ENCODE assay signal across 8 cellular contexts in genomic region chr16:71896688-71897368, GRCh38. TPM values are rescaled to one million over a fixed set of nuclear protein-coding genes. Genes with fewer than 3 reads are reported as not detected.
DNase-seq lines count a peak whose midpoint lies in the region; ATAC-seq and TF ChIP-seq lines count a peak whose summit lies in the region.

No MANE protein-coding gene starts in this region.

- H3K27ac Mint-ChIP-seq in activated CD4-positive, alpha-beta T cell treated with anti-CD3 and anti-CD28 coated beads, Interleukin-2, amount 10 ng/mL, durations not matched to agents 7 days and 5 days = peak overlapping the region; percentile 67
- peak overlapping the region; percentile 63 for H3K27ac Mint-ChIP-seq in activated naive CD8-positive, alpha-beta T cell treated with anti-CD3 and anti-CD28 coated beads for 36 hours

- no peaks in the 10 kb centered on the region for H3K27me3 ChIP-seq in left lung
- no peaks in the 10 kb centered on the region for H3K27me3 ChIP-seq in thoracic aorta (replicated peaks; ENCODE audit: insufficient read depth)

- POLR2A ChIA-PET in activated CD4-positive, alpha-beta T cell treated with anti-CD3 and anti-CD28 coated beads, Interleukin-2, amount 10 ng/mL, durations not matched to agents 7 days and 5 days (lab: Charles Lee) = interaction anchor here (0.6 kb wide), 2 partner anchors 53 to 161 kb away, joined by 3 read pairs; no protein-coding TSS in a partner anchor

- H3K9me3 ChIP-seq in left lung (no peaks in the 10 kb centered on the region), thoracic aorta (no peaks in the 10 kb centered on the region)

- H3K9me3 Mint-ChIP-seq in activated CD4-positive, alpha-beta T cell treated with anti-CD3 and anti-CD28 coated beads, Interleukin-2, amount 10 ng/mL, durations not matched to agents 7 days and 5 days = no peaks in the 10 kb centered on the region
- H3K9me3 Mint-ChIP-seq in activated naive CD8-positive, alpha-beta T cell treated with anti-CD3 and anti-CD28 coated beads for 36 hours = no peaks in the 10 kb centered on the region

- peaks cover 13 to 59% of the 10 kb centered on the region in 2 donors for H3K4me1 ChIP-seq in left lung
- H3K4me1 ChIP-seq in thoracic aorta (ENCODE audit: control insufficient read depth in 1 of 2, low read depth in 2 of 2) = peaks cover 53 to 57% of the 10 kb centered on the region in 2 donors

- H3K27ac ChIP-seq in left lung = peak overlapping the region in 1 of 2 donors; percentile 92
- H3K27ac ChIP-seq in thoracic aorta = peak overlapping the region; percentile 91 to 99

- ATAC-seq in left lung (no peak), thoracic aorta (ENCODE audit: insufficient number of reproducible peaks, low FRiP score, low read depth) (no peak)

- no peaks in the 10 kb centered on the region for H3K36me3 ChIP-seq in left lung
- no peaks in the 10 kb centered on the region for H3K36me3 ChIP-seq in thoracic aorta

- H3K36me3 Mint-ChIP-seq in activated CD4-positive, alpha-beta T cell treated with anti-CD3 and anti-CD28 coated beads, Interleukin-2, amount 10 ng/mL, durations not matched to agents 7 days and 5 days (ENCODE audit: low read depth) = peaks cover 20% of the 10 kb centered on the region
- H3K36me3 Mint-ChIP-seq in activated naive CD8-positive, alpha-beta T cell treated with anti-CD3 and anti-CD28 coated beads for 36 hours = peaks cover 14% of the 10 kb centered on the region

- DNase-seq in activated CD4-positive, alpha-beta T cell treated with anti-CD3 and anti-CD28 coated beads, Interleukin-2, amount 10 ng/mL, durations not matched to agents 7 days and 5 days = no peak
- DNase-seq in activated CD4-positive, alpha-beta T cell treated with anti-CD3 and anti-CD28 coated beads for 48 hours = no peak
- DNase-seq in activated naive CD8-positive, alpha-beta T cell treated with anti-CD3 and anti-CD28 coated beads for 36 hours = no peak
- DNase-seq in left lung = no peak
- no peak for DNase-seq in thoracic aorta (ENCODE audit: low spot score)
- DNase-seq in NCI-H2081 (lab: John Stamatoyannopoulos, UW) = no peak
- no peak for DNase-seq in COR-L47 (lab: John Stamatoyannopoulos, UW)
- no peak for DNase-seq in NCI-H2227 treated with DMSO at 0.1 percent for 48 hours (lab: John Stamatoyannopoulos, UW)

- peak overlapping the region; percentile 70 to 85 for H3K4me3 ChIP-seq in left lung
- H3K4me3 ChIP-seq in thoracic aorta = peak overlapping the region; percentile 83

- no peaks in the 10 kb centered on the region for H3K27me3 Mint-ChIP-seq in activated CD4-positive, alpha-beta T cell treated with anti-CD3 and anti-CD28 coated beads, Interleukin-2, amount 10 ng/mL, durations not matched to agents 7 days and 5 days
- H3K27me3 Mint-ChIP-seq in activated naive CD8-positive, alpha-beta T cell treated with anti-CD3 and anti-CD28 coated beads for 36 hours = no peaks in the 10 kb centered on the region

- TF ChIP-seq CTCF in left lung (IDR thresholded peaks at IDR 0.05) = no peak
- no peak for TF ChIP-seq CTCF in thoracic aorta (IDR thresholded peaks at IDR 0.05)

- H3K4me1 Mint-ChIP-seq in activated CD4-positive, alpha-beta T cell treated with anti-CD3 and anti-CD28 coated beads, Interleukin-2, amount 10 ng/mL, durations not matched to agents 7 days and 5 days = peaks cover 32% of the 10 kb centered on the region
- H3K4me1 Mint-ChIP-seq in activated naive CD8-positive, alpha-beta T cell treated with anti-CD3 and anti-CD28 coated beads for 36 hours = peaks cover 28% of the 10 kb centered on the region

- CTCF ChIA-PET in activated CD4-positive, alpha-beta T cell treated with anti-CD3 and anti-CD28 coated beads, Interleukin-2, amount 10 ng/mL, durations not matched to agents 7 days and 5 days (lab: Charles Lee) = interaction anchor here (9.2 kb wide), 1 partner anchor 14 kb away, joined by 55 read pairs; the partner anchor contains the start of gene ZNF821

- H3K4me3 Mint-ChIP-seq in activated CD4-positive, alpha-beta T cell treated with anti-CD3 and anti-CD28 coated beads, Interleukin-2, amount 10 ng/mL, durations not matched to agents 7 days and 5 days = peak overlapping the region; percentile 93
- H3K4me3 Mint-ChIP-seq in activated naive CD8-positive, alpha-beta T cell treated with anti-CD3 and anti-CD28 coated beads for 36 hours = peak overlapping the region; percentile 81

- intact Hi-C loops in left lung (cut with DNase I) = no loop called here

RNA-seq across cellular contexts. Expression of gene IST1, which starts 1.5 kb away (rescaled TPM):
- 100 to 1,000 TPM; 180 to 191 TPM for total RNA-seq in activated CD4-positive, alpha-beta T cell treated with anti-CD3 and anti-CD28 coated beads, Interleukin-2, amount 10 ng/mL, durations not matched to agents 7 days and 5 days
- 100 to 1,000 TPM; 158 to 163 TPM for total RNA-seq in activated naive CD8-positive, alpha-beta T cell treated with anti-CD3 and anti-CD28 coated beads for 36 hours
- total RNA-seq in left lung (100 to 1,000 TPM; 156 to 175 TPM), thoracic aorta (100 to 1,000 TPM; 154 to 181 TPM)

RNA-seq across cellular contexts. Expression of gene ZNF821, which starts 12.8 kb away (rescaled TPM):
- total RNA-seq in activated CD4-positive, alpha-beta T cell treated with anti-CD3 and anti-CD28 coated beads, Interleukin-2, amount 10 ng/mL, durations not matched to agents 7 days and 5 days = 1 to 10 TPM; 7.1 to 7.7 TPM
- 1 to 10 TPM; 4.0 to 6.1 TPM for total RNA-seq in activated naive CD8-positive, alpha-beta T cell treated with anti-CD3 and anti-CD28 coated beads for 36 hours
- total RNA-seq in left lung (1 to 10 TPM; 5.3 to 6.6 TPM), thoracic aorta (1 to 10 TPM; 5.7 to 6.3 TPM)

RNA-seq across cellular contexts. Expression of gene ATXN1L, which starts 51.1 kb away (rescaled TPM):
- 10 to 100 TPM; 23.2 to 23.6 TPM for total RNA-seq in activated CD4-positive, alpha-beta T cell treated with anti-CD3 and anti-CD28 coated beads, Interleukin-2, amount 10 ng/mL, durations not matched to agents 7 days and 5 days
- 10 to 100 TPM; 13.4 to 15.3 TPM for total RNA-seq in activated naive CD8-positive, alpha-beta T cell treated with anti-CD3 and anti-CD28 coated beads for 36 hours
- 10 to 100 TPM; 22.8 to 24.3 TPM for total RNA-seq in left lung
- total RNA-seq in thoracic aorta = 10 to 100 TPM; 36.3 to 36.5 TPM
